In genomic region chr16:17135439-17135838, GRCh38 we compare ENCODE assay signal across 29 cellular contexts.
"Had no signal": no experiment of that assay in that cellular context is flagged by ENCODE, and none has a peak within 500 bp of the region (broad histone marks: within the 10 kb centered on the region; RNA-seq: fewer than 3 reads in every experiment).

No MANE protein-coding gene starts in this region.

- H3K9me3 ChIP-seq: left ventricle myocardium inferior, neutrophil, right atrium auricular region, right lobe of liver, stomach, testis, thyroid gland, transverse colon, upper lobe of left lung, vagina had no signal

- H3K4me1 ChIP-seq: left ventricle myocardium inferior, parathyroid adenoma, right atrium auricular region, right lobe of liver, testis, thyroid gland, transverse colon, upper lobe of left lung, vagina had no signal

- H3K9ac ChIP-seq: neural progenitor cell, parathyroid adenoma had no signal

- H2AFZ ChIP-seq: neural progenitor cell, parathyroid adenoma had no signal

- DNase-seq: hypothalamus; immature natural killer cell; kidney; left ventricle myocardium inferior; mesendoderm; naive B cell; natural killer cell; nephron progenitor cell; occipital lobe; right lobe of liver; stimulated activated CD4-positive, alpha-beta T cell treated with anti-CD3 and anti-CD28 coated beads, Interleukin-1b, Interleukin-23, amount 100 ng/mL, for 48 hours; stimulated activated CD4-positive, alpha-beta T cell treated with anti-CD3 and anti-CD28 coated beads, Interleukin-2, amount 100 ng/mL, for 48 hours; stimulated activated CD4-positive, alpha-beta T cell treated with anti-CD3 and anti-CD28 coated beads, Interleukin-4, amount 100 ng/mL, for 4 hours; stimulated activated CD8-positive, alpha-beta memory T cell treated with anti-CD3 and anti-CD28 coated beads, Interleukin-4, amount 100 ng/mL, for 48 hours; stimulated activated naive CD8-positive, alpha-beta T cell treated with anti-CD3 and anti-CD28 coated beads, Interleukin-15, Interleukin-2, amounts not matched to agents 100 U/mL and 50 U/mL, for 24 hours; stomach; testis; thyroid gland; transverse colon; upper lobe of left lung had no signal

- ATAC-seq: natural killer cell; right lobe of liver; stimulated activated memory B cell treated with anti-CD40 and anti-IgM and Interleukin-4, amounts not matched to agents 10 μg/mL and 1 μg/mL and 100 μg/mL, for 72 hours; stimulated activated naive CD8-positive, alpha-beta T cell treated with anti-CD3 and anti-CD28 coated beads, Interleukin-15, Interleukin-2, amounts not matched to agents 100 U/mL and 50 U/mL, for 24 hours had no signal

- H3K4me2 ChIP-seq: neural progenitor cell, smooth muscle cell had no signal

- H3K79me2 ChIP-seq: parathyroid adenoma had no signal

- H3K27me3 ChIP-seq: neural progenitor cell, neutrophil, right atrium auricular region, right lobe of liver, stomach, testis, thyroid gland, transverse colon, upper lobe of left lung, vagina had no signal

- H3K36me3 ChIP-seq: left ventricle myocardium inferior, neural progenitor cell, right lobe of liver had no signal

- H3K27ac ChIP-seq: left ventricle myocardium inferior, neural progenitor cell, neutrophil, parathyroid adenoma, right atrium auricular region, right lobe of liver, stomach, testis, thyroid gland, transverse colon, upper lobe of left lung, vagina had no signal

- FAIRE-seq: islet of Langerhans, kidney had no signal

- H3K4me3 ChIP-seq: left ventricle myocardium inferior, lung, neural progenitor cell, right atrium auricular region, right lobe of liver, smooth muscle cell, stomach, testis, thyroid gland, transverse colon, upper lobe of left lung, vagina had no signal
